In genomic region chr2:189297446-189297845, GRCh38 we compare ENCODE assay signal across 13 cellular contexts.
DNase-seq lines count a peak whose midpoint lies in the region; ATAC-seq, FAIRE-seq and TF ChIP-seq lines count a peak whose summit lies in the region.
"Had no signal": no experiment of that assay in that cellular context is flagged by ENCODE, and none has a peak within 500 bp of the region (broad histone marks: within the 10 kb centered on the region; RNA-seq: fewer than 3 reads in every experiment).

No MANE protein-coding gene starts in this region.

- H3K36me3 Mint-ChIP-seq in MCF 10A (ENCODE audit: insufficient read depth, unreplicated experiment): no peaks in the 10 kb centered on the region
- peaks cover 45% of the 10 kb centered on the region for H3K36me3 Mint-ChIP-seq in activated CD8-positive, alpha-beta T cell treated with anti-CD3 and anti-CD28 coated beads, Interleukin-2, amount 10 ng/mL, durations not matched to agents 7 days and 5 days (ENCODE audit: low read depth)

- no peaks in the 10 kb centered on the region for H3K79me2 ChIP-seq in mammary epithelial cell (ENCODE audit: insufficient read depth, low read length)

- peaks cover 16% of the 10 kb centered on the region for H3K4me1 Mint-ChIP-seq in MCF 10A (ENCODE audit: insufficient read depth, unreplicated experiment)
- peaks cover 62% of the 10 kb centered on the region for H3K4me1 Mint-ChIP-seq in activated CD8-positive, alpha-beta T cell treated with anti-CD3 and anti-CD28 coated beads, Interleukin-2, amount 10 ng/mL, durations not matched to agents 7 days and 5 days (ENCODE audit: low read depth)
- H3K4me1 Mint-ChIP-seq: endodermal cell had no signal

- POLR2A ChIA-PET in MCF 10A (lab: Yijun Ruan, JAX): no interaction called here
- POLR2A ChIA-PET in activated CD8-positive, alpha-beta T cell treated with anti-CD3 and anti-CD28 coated beads, Interleukin-2, amount 10 ng/mL, durations not matched to agents 7 days and 5 days (lab: Charles Lee): no interaction called here

- no peak for ATAC-seq in activated CD8-positive, alpha-beta T cell treated with anti-CD3 and anti-CD28 coated beads, Interleukin-2, amount 10 ng/mL, durations not matched to agents 7 days and 5 days
- ATAC-seq in Right ventricle myocardium superior (ENCODE audit: poor library complexity) (no peak), HG03565 (IDR thresholded peaks at IDR 0.05; ENCODE audit: unreplicated experiment) (no peak)
- ATAC-seq: Right ventricle myocardium inferior had no signal

- no peak overlapping the region for H3K9ac ChIP-seq in mammary epithelial cell (ENCODE audit: insufficient read depth, low read length)

- dilution Hi-C loops in mammary epithelial cell (cut with HindIII; ENCODE audit: low sequenced_read_pairs): no loop called here

- FAIRE-seq in GM12891 (lab: Jason Lieb, UNC): no peak
- FAIRE-seq: kidney had no signal

- TF ChIP-seq CTCF in mammary epithelial cell (conservative IDR thresholded peaks at IDR 0.05 in 1 of 2, IDR thresholded peaks at IDR 0.05 in 1 of 2; ENCODE audit: extremely low read depth in 1 of 2, insufficient read depth in 1 of 2, low read depth in 1 of 2, low read length in 2 of 2) (no peak), MCF 10A (IDR thresholded peaks at IDR 0.05; ENCODE audit: unreplicated experiment) (no peak), fibroblast of villous mesenchyme (IDR thresholded peaks at IDR 0.05; ENCODE audit: insufficient read depth, low read depth, low read length) (no peak)

- TF ChIP-seq POLR2A in GM12891 (IDR thresholded peaks at IDR 0.05; ENCODE audit: low read depth, low read length): no peak

- no peak overlapping the region for H3K4me3 Mint-ChIP-seq in MCF 10A (ENCODE audit: unreplicated experiment)
- no peak overlapping the region for H3K4me3 Mint-ChIP-seq in activated CD8-positive, alpha-beta T cell treated with anti-CD3 and anti-CD28 coated beads, Interleukin-2, amount 10 ng/mL, durations not matched to agents 7 days and 5 days
- H3K4me3 Mint-ChIP-seq: endodermal cell had no signal

- CTCF ChIA-PET in mammary epithelial cell (lab: Charles Lee; ENCODE audit: low non-redundant PET): no interaction called here
- CTCF ChIA-PET in MCF 10A (lab: Yijun Ruan, JAX): interaction anchor here (0.9 to 2.1 kb wide), 2 partner anchors 155 to 205 kb away, joined by 3 to 4 read pairs; no protein-coding TSS in a partner anchor
- CTCF ChIA-PET in activated CD8-positive, alpha-beta T cell treated with anti-CD3 and anti-CD28 coated beads, Interleukin-2, amount 10 ng/mL, durations not matched to agents 7 days and 5 days (lab: Charles Lee): interaction anchor here (1.3 to 2.5 kb wide), 2 partner anchors 10 to 154 kb away, joined by 4 to 9 read pairs; no protein-coding TSS in a partner anchor

- H3K27me3 Mint-ChIP-seq in MCF 10A (ENCODE audit: insufficient read depth, unreplicated experiment): no peaks in the 10 kb centered on the region
- H3K27me3 Mint-ChIP-seq in activated CD8-positive, alpha-beta T cell treated with anti-CD3 and anti-CD28 coated beads, Interleukin-2, amount 10 ng/mL, durations not matched to agents 7 days and 5 days (ENCODE audit: low read depth): no peaks in the 10 kb centered on the region

- H3K9me3 Mint-ChIP-seq in MCF 10A (ENCODE audit: unreplicated experiment): no peaks in the 10 kb centered on the region
- peaks cover 12% of the 10 kb centered on the region for H3K9me3 Mint-ChIP-seq in activated CD8-positive, alpha-beta T cell treated with anti-CD3 and anti-CD28 coated beads, Interleukin-2, amount 10 ng/mL, durations not matched to agents 7 days and 5 days (ENCODE audit: insufficient read depth)

- no peaks in the 10 kb centered on the region for H4K20me1 ChIP-seq in mammary epithelial cell (ENCODE audit: insufficient read depth, low read length)

- no peak overlapping the region for H2AFZ ChIP-seq in mammary epithelial cell (ENCODE audit: low read depth, low read length)

- intact Hi-C loops in mammary epithelial cell (cut with micrococcal nuclease) (no loop called here), MCF 10A (cut with micrococcal nuclease) (no loop called here), Right ventricle myocardium superior (cut with DNase I) (no loop called here)

- no peak overlapping the region for H3K4me3 ChIP-seq in mammary epithelial cell (replicated peaks in 1 of 3; ENCODE audit: insufficient read depth in 1 of 3, low read depth in 2 of 3, low read length in 3 of 3)
- H3K4me3 ChIP-seq in fibroblast of villous mesenchyme (ENCODE audit: low read depth, low read length): no peak overlapping the region
- H3K4me3 ChIP-seq: ascending aorta, transverse colon had no signal

- no peaks in the 10 kb centered on the region for H3K36me3 ChIP-seq in mammary epithelial cell (ENCODE audit: insufficient read depth, low read length)
- H3K36me3 ChIP-seq: ascending aorta, transverse colon had no signal

- H3K4me2 ChIP-seq in mammary epithelial cell (ENCODE audit: insufficient read depth, low read depth, low read length): peak overlapping the region; percentile 46

- in situ Hi-C loops in mammary epithelial cell (cut with MboI; ENCODE audit: low sequenced_read_pairs in 2 of 2): loop anchor here in 1 of 2 donors (25.0 kb wide), 1 partner anchor 115 kb away; no protein-coding TSS in a partner anchor

- peak; percentile 40 for DNase-seq in mammary epithelial cell
- no peak for DNase-seq in MCF 10A (ENCODE audit: unreplicated experiment)
- DNase-seq in activated CD8-positive, alpha-beta T cell treated with anti-CD3 and anti-CD28 coated beads, Interleukin-2, amount 10 ng/mL, durations not matched to agents 7 days and 5 days: no peak
- peak; percentile 52 for DNase-seq in fibroblast of villous mesenchyme (ENCODE audit: low read depth)
- no peak for DNase-seq in Right ventricle myocardium superior
- no peak for DNase-seq in GM12891 (ENCODE audit: insufficient read length, low spot score)
- DNase-seq in NCI-H510A treated with DMSO at 0.1 percent for 48 hours (lab: John Stamatoyannopoulos, UW): no peak
- DNase-seq: endodermal cell, kidney, transverse colon had no signal

- no peak overlapping the region for H3K27ac Mint-ChIP-seq in MCF 10A (ENCODE audit: low read depth, unreplicated experiment)
- peak overlapping the region; percentile 60 for H3K27ac Mint-ChIP-seq in activated CD8-positive, alpha-beta T cell treated with anti-CD3 and anti-CD28 coated beads, Interleukin-2, amount 10 ng/mL, durations not matched to agents 7 days and 5 days
- H3K27ac Mint-ChIP-seq: endodermal cell had no signal

- no peaks in the 10 kb centered on the region for H3K27me3 ChIP-seq in mammary epithelial cell (ENCODE audit: insufficient read depth, low read length)
- H3K27me3 ChIP-seq: ascending aorta, transverse colon had no signal

- no peaks in the 10 kb centered on the region for H3K9me3 ChIP-seq in mammary epithelial cell (replicated peaks; ENCODE audit: insufficient read depth, low read length)
- H3K9me3 ChIP-seq: ascending aorta, transverse colon had no signal

- H3K27ac ChIP-seq in mammary epithelial cell (ENCODE audit: insufficient read depth, low read depth, low read length): no peak overlapping the region
- H3K27ac ChIP-seq: ascending aorta, transverse colon had no signal

- BruUV-seq in mammary epithelial cell (replicated peaks; lab: Mats Ljungman, UMichigan): no TSS peak
- BruUV-seq in MCF 10A (replicated peaks; lab: Mats Ljungman, UMichigan): no TSS peak

- H3K4me1 ChIP-seq in mammary epithelial cell (ENCODE audit: insufficient read depth, low read length): peaks cover 19% of the 10 kb centered on the region
- H3K4me1 ChIP-seq: transverse colon had no signal

TF ChIP-seq in GM12891, 5 proteins besides CTCF, POLR2A, EP300 and RAD21:
- TF ChIP-seq SPI1 (IDR thresholded peaks at IDR 0.05; ENCODE audit: low read depth, low read length) (no peak), TAF1 (IDR thresholded peaks at IDR 0.05; ENCODE audit: low read depth, low read length) (no peak)

Comparison
In these comparisons a context has a peak if more than half of its experiments do, and no peak if none do; other contexts are left out.
1. DNase-seq: peak in mammary epithelial cell (single experiment) and fibroblast of villous mesenchyme (single experiment); none in MCF 10A (single experiment), activated CD8-positive, alpha-beta T cell treated with anti-CD3 and anti-CD28 coated beads, Interleukin-2, amount 10 ng/mL, durations not matched to agents 7 days and 5 days (single experiment), Right ventricle myocardium superior (single experiment), GM12891 (single experiment) and NCI-H510A treated with DMSO at 0.1 percent for 48 hours (single experiment).